In genomic region chr5:31984691-31985090, GRCh38 we compare ENCODE assay signal across 1 cellular context.
TF ChIP-seq lines count a peak whose summit lies in the region.

No MANE protein-coding gene starts in this region.

TF ChIP-seq in WTC11, 78 proteins besides CTCF, POLR2A, EP300 and RAD21 (continued from another document):
- TF ChIP-seq AFF4 (CRISPR knock-in tag; IDR thresholded peaks at IDR 0.05; ENCODE audit: borderline replicate concordance), result no peak
- no peak for TF ChIP-seq ELF4 (CRISPR knock-in tag; IDR thresholded peaks at IDR 0.05; ENCODE audit: low read depth)
- TF ChIP-seq HMGXB4 (CRISPR knock-in tag; IDR thresholded peaks at IDR 0.05), result no peak
- TF ChIP-seq ZNF671 (CRISPR knock-in tag; IDR thresholded peaks at IDR 0.05), result no peak
- TF ChIP-seq ZBTB21 (CRISPR knock-in tag; IDR thresholded peaks at IDR 0.05; ENCODE audit: borderline replicate concordance), result no peak
- TF ChIP-seq PRRX2 (CRISPR knock-in tag; IDR thresholded peaks at IDR 0.05), result no peak
TF ChIP-seq in WTC11: peak in this region for 0.
